9 cellular contexts compared by ENCODE assay signal in the genomic region with DNA sequence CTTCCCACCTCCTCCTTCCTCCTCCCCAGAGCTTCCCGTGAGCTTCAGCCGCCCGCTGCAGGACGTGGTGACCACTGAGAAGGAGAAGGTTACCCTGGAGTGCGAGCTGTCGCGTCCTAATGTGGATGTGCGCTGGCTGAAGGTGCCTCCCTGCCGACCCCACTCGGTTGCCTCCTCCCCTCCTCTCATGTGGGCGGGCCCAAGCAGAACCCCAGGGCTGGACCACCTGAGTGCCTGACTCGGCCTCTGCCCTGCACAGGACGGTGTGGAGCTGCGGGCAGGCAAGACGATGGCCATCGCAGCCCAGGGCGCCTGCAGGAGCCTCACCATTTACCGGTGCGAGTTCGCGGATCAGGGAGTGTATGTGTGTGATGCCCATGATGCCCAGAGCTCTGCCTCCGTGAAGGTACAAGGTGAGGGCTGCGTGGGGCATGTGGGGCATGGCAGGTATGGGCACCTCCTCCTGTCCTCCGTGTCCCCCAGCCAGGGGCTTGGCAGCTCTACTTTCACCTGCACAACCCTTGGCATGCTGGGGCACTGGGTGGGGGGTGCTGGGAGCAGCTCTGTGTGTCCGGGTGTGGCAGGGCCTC.
DNase-seq lines count a peak whose midpoint lies in the region; ATAC-seq and TF ChIP-seq lines count a peak whose summit lies in the region.
"Had no signal": no experiment of that assay in that cellular context is flagged by ENCODE, and none has a peak within 500 bp of the region (broad histone marks: within the 10 kb centered on the region; RNA-seq: fewer than 3 reads in every experiment).

No MANE protein-coding gene starts in this region.

- no peaks in the 10 kb centered on the region for H3K9me3 ChIP-seq in prostate gland
- H3K9me3 ChIP-seq: esophagus squamous epithelium, MG63 had no signal

- H3K27ac Mint-ChIP-seq in CD14-positive monocyte = no peak overlapping the region
- peak overlapping the region in 1 of 2 donors; percentile 83 for H3K27ac Mint-ChIP-seq in effector memory CD8-positive, alpha-beta T cell

- no peak overlapping the region for H3K4me3 ChIP-seq in prostate gland
- H3K4me3 ChIP-seq: MG63 had no signal

- H3K4me1 Mint-ChIP-seq in CD14-positive monocyte = peaks cover 14% of the 10 kb centered on the region
- peaks cover 15 to 20% of the 10 kb centered on the region in 2 donors for H3K4me1 Mint-ChIP-seq in effector memory CD8-positive, alpha-beta T cell (ENCODE audit: low read depth in 2 of 2)

- H3K9me3 Mint-ChIP-seq in CD14-positive monocyte = peaks cover 0 to 7% (median 0%) of the 10 kb centered on the region in 7 donors
- no peaks in the 10 kb centered on the region for H3K9me3 Mint-ChIP-seq in effector memory CD8-positive, alpha-beta T cell

- TF ChIP-seq CTCF in CD14-positive monocyte (IDR thresholded peaks at IDR 0.05) = no peak
- no peak for TF ChIP-seq CTCF in omental fat pad (IDR thresholded peaks at IDR 0.05)
- no peak for TF ChIP-seq CTCF in prostate gland (IDR thresholded peaks at IDR 0.05)

- H3K36me3 ChIP-seq in prostate gland = no peaks in the 10 kb centered on the region
- H3K36me3 ChIP-seq: MG63 had no signal

- no peaks in the 10 kb centered on the region for H3K4me1 ChIP-seq in prostate gland (replicated peaks)

- H3K4me3 Mint-ChIP-seq in CD14-positive monocyte = no peak overlapping the region
- peak overlapping the region; percentile 79 to 86 for H3K4me3 Mint-ChIP-seq in effector memory CD8-positive, alpha-beta T cell

- ATAC-seq in effector memory CD8-positive, alpha-beta T cell (replicated peaks) = no peak
- ATAC-seq in omental fat pad (ENCODE audit: low FRiP score) (no peak), GM18870 (IDR thresholded peaks at IDR 0.05; ENCODE audit: unreplicated experiment) (no peak)

- no peak overlapping the region for H3K27ac ChIP-seq in prostate gland

- DNase-seq in CD14-positive monocyte (ENCODE audit: low spot score) (peak; percentile 43), D341Med (ENCODE audit: low spot score) (peak; percentile 36), omental fat pad (ENCODE audit: low spot score) (peak; percentile 18), prostate gland (ENCODE audit: low spot score) (no peak), NCI-H187 treated with DMSO at 0.1 percent for 48 hours (lab: John Stamatoyannopoulos, UW) (no peak)
- no peak for DNase-seq in effector memory CD8-positive, alpha-beta T cell
- DNase-seq: esophagus squamous epithelium, MG63 had no signal

- intact Hi-C loops in CD14-positive monocyte (cut with micrococcal nuclease) (no loop called here), prostate gland (cut with DNase I) (loop anchor here (5.0 to 10.0 kb wide), 2 partner anchors 100 to 132 kb away; a partner anchor contains a TSS)

- TF ChIP-seq POLR2A in prostate gland (IDR thresholded peaks at IDR 0.05) = no peak

- H3K27me3 Mint-ChIP-seq in CD14-positive monocyte (ENCODE audit: low read depth in 3 of 3) = peaks cover 6 to 16% (median 12%) of the 10 kb centered on the region in 3 donors
- H3K27me3 Mint-ChIP-seq in effector memory CD8-positive, alpha-beta T cell = no peaks in the 10 kb centered on the region

- no peaks in the 10 kb centered on the region for H3K27me3 ChIP-seq in prostate gland (replicated peaks; ENCODE audit: insufficient read depth)
- H3K27me3 ChIP-seq: esophagus squamous epithelium, MG63 had no signal

- peaks cover 0 to 5% of the 10 kb centered on the region in 2 donors for H3K36me3 Mint-ChIP-seq in CD14-positive monocyte
- H3K36me3 Mint-ChIP-seq in effector memory CD8-positive, alpha-beta T cell (ENCODE audit: insufficient read depth) = peaks cover 6% of the 10 kb centered on the region

- WGBS in prostate gland = 81% methylated on average over 23 of the region's 25 CpGs

Comparison
In these comparisons a context has a peak if more than half of its experiments do, and no peak if none do; other contexts are left out.
1. DNase-seq: peak in CD14-positive monocyte (single experiment), D341Med (single experiment) and omental fat pad (single experiment); none in effector memory CD8-positive, alpha-beta T cell (0 of 3), prostate gland (single experiment) and NCI-H187 treated with DMSO at 0.1 percent for 48 hours (single experiment).
2. H3K4me3 Mint-ChIP-seq: peak in effector memory CD8-positive, alpha-beta T cell (2 of 2); none in CD14-positive monocyte (0 of 2).